ENCODE assay signal across 1 cellular context in the genomic region with DNA sequence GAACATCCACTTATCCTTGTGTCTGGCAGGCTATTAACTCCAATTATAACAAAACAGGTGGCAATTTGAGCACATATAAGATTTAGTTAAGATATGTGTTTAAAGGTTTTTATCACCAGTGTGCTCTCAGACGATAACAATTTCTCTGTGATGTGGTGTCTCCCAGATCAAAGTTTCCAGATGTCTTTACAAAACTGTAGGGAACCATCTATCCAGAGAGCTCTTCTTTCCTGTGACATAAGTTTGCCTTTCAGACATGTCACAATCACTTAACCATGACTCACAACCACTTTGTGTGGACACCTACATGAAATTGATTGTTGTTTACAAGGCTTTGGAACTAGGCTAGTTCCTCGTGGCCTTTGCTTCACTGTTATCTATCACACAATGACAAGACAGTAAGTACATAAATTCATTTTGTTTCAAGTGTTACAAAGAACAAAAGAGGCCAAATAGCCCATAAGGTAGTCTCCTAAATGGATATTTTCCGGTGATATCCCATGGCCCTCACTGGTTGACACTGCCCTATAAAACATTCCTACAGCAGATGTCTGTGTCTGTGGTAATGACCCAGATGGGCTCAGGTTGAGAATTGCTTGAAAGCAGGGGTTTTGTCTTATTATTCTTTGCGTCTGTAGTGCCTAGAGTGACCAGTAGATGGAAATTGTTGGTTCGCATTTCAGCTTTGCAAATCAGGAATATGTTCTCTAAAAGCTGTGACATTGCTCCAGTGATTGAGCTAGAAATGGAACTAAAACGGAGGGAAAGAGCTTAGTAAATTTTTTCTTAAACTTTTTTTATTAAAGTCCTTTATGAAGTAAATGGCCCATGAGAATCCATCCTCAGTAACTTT.
TF ChIP-seq lines count a peak whose summit lies in the region.

No MANE protein-coding gene starts in this region.

TF ChIP-seq in SK-N-SH, 30 proteins besides CTCF, POLR2A, EP300 and RAD21 (continued from another document):
- TF ChIP-seq, protein P1, sequence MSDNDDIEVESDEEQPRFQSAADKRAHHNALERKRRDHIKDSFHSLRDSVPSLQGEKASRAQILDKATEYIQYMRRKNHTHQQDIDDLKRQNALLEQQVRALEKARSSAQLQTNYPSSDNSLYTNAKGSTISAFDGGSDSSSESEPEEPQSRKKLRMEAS (IDR thresholded peaks at IDR 0.05; ENCODE audit: low read depth) = no peak
- no peak for TF ChIP-seq NRF1 (IDR thresholded peaks at IDR 0.05; ENCODE audit: low read depth, low read length)
- TF ChIP-seq, protein P2, sequence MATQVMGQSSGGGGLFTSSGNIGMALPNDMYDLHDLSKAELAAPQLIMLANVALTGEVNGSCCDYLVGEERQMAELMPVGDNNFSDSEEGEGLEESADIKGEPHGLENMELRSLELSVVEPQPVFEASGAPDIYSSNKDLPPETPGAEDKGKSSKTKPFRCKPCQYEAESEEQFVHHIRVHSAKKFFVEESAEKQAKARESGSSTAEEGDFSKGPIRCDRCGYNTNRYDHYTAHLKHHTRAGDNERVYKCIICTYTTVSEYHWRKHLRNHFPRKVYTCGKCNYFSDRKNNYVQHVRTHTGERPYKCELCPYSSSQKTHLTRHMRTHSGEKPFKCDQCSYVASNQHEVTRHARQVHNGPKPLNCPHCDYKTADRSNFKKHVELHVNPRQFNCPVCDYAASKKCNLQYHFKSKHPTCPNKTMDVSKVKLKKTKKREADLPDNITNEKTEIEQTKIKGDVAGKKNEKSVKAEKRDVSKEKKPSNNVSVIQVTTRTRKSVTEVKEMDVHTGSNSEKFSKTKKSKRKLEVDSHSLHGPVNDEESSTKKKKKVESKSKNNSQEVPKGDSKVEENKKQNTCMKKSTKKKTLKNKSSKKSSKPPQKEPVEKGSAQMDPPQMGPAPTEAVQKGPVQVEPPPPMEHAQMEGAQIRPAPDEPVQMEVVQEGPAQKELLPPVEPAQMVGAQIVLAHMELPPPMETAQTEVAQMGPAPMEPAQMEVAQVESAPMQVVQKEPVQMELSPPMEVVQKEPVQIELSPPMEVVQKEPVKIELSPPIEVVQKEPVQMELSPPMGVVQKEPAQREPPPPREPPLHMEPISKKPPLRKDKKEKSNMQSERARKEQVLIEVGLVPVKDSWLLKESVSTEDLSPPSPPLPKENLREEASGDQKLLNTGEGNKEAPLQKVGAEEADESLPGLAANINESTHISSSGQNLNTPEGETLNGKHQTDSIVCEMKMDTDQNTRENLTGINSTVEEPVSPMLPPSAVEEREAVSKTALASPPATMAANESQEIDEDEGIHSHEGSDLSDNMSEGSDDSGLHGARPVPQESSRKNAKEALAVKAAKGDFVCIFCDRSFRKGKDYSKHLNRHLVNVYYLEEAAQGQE (IDR thresholded peaks at IDR 0.05; ENCODE audit: low read depth, low read length) = no peak
- TF ChIP-seq, protein P3, sequence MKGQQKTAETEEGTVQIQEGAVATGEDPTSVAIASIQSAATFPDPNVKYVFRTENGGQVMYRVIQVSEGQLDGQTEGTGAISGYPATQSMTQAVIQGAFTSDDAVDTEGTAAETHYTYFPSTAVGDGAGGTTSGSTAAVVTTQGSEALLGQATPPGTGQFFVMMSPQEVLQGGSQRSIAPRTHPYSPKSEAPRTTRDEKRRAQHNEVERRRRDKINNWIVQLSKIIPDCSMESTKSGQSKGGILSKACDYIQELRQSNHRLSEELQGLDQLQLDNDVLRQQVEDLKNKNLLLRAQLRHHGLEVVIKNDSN (IDR thresholded peaks at IDR 0.05; ENCODE audit: borderline replicate concordance, low read depth) = no peak
- TF ChIP-seq FOXJ3 (CRISPR knock-in tag; IDR thresholded peaks at IDR 0.05) = no peak
- TF ChIP-seq MEF2A (IDR thresholded peaks at IDR 0.05; ENCODE audit: borderline replicate concordance, low read depth) = no peak
- no peak for TF ChIP-seq TCF12 (IDR thresholded peaks at IDR 0.05)
- TF ChIP-seq SMC3 (IDR thresholded peaks at IDR 0.05; ENCODE audit: low read depth, low read length) = no peak
